Comparison of ENCODE assay signal across 20 cellular contexts in genomic region chr14:95200404-95200803, GRCh38. TPM values are rescaled to one million over a fixed set of nuclear protein-coding genes. Genes with fewer than 3 reads are reported as not detected.
DNase-seq lines count a peak whose midpoint lies in the region; ATAC-seq, FAIRE-seq and TF ChIP-seq lines count a peak whose summit lies in the region.
"Had no signal": no experiment of that assay in that cellular context is flagged by ENCODE, and none has a peak within 500 bp of the region (broad histone marks: within the 10 kb centered on the region; RNA-seq: fewer than 3 reads in every experiment).

No MANE protein-coding gene starts in this region.

- no peaks in the 10 kb centered on the region for H3K27me3 ChIP-seq in body of pancreas
- H3K27me3 ChIP-seq in pancreas = no peaks in the 10 kb centered on the region
- H3K27me3 ChIP-seq: hepatocyte had no signal

- peaks cover 13 to 15% of the 10 kb centered on the region in 2 donors for H3K36me3 ChIP-seq in body of pancreas (replicated peaks in 1 of 2; ENCODE audit: insufficient read depth in 1 of 2, low read depth in 2 of 2)
- peaks cover 0 to 22% (median 5%) of the 10 kb centered on the region in 3 donors for H3K36me3 ChIP-seq in pancreas

- no peak for TF ChIP-seq POLR2A in body of pancreas (IDR thresholded peaks at IDR 0.05)

- H3K4me3 ChIP-seq in body of pancreas (no peak overlapping the region), pancreas (no peak overlapping the region)
- H3K4me3 ChIP-seq: GM23248, hepatocyte had no signal

- H3K27ac ChIP-seq in body of pancreas (peak overlapping the region in 1 of 4 donors; percentile 10), pancreas (no peak overlapping the region)
- H3K27ac ChIP-seq: C4-2B, GM23248, hepatocyte had no signal

- no peak for FAIRE-seq in pancreas (lab: Jason Lieb, UNC)
- FAIRE-seq: colon had no signal

- 46 to 53% methylated on average over 4 to 7 of the region's 7 CpGs for WGBS in body of pancreas, 2 donors
- 50 to 57% methylated on average over 7 of the region's 7 CpGs for WGBS in pancreas, 2 donors

- H3K9me3 ChIP-seq in body of pancreas (no peaks in the 10 kb centered on the region), pancreas (no peaks in the 10 kb centered on the region)

- no peak for TF ChIP-seq CTCF in body of pancreas (IDR thresholded peaks at IDR 0.05)
- TF ChIP-seq CTCF in pancreas (IDR thresholded peaks at IDR 0.05) = no peak

- DNase-seq in HK-2 (ENCODE audit: unreplicated experiment) (peak; percentile 36), NCI-H2107 treated with DMSO at 0.1 percent for 48 hours (lab: John Stamatoyannopoulos, UW; ENCODE audit: unreplicated experiment) (peak; percentile 98), body of pancreas (peak in 3 of 4 donors; percentile 55 to 72 (median 60)), pancreas (peak in 3 of 6 donors; percentile 40 to 43 (median 40))
- DNase-seq: activated T-cell treated with anti-CD3 and anti-CD28 coated beads, Interleukin-2, amount 50 U/mL, for 24 hours; amniotic stem cell; GF-D8; GM23248; PC-3; T-helper 1 cell had no signal

- ATAC-seq in body of pancreas (no peak), pancreas (peak; percentile 66 to 87 (median 80)), HG03457 (IDR thresholded peaks at IDR 0.05; ENCODE audit: unreplicated experiment) (no peak), GM18502 (IDR thresholded peaks at IDR 0.05; ENCODE audit: poor library complexity, unreplicated experiment) (no peak), HG02642 (IDR thresholded peaks at IDR 0.05; ENCODE audit: poor library complexity, unreplicated experiment) (no peak)
- ATAC-seq: esophagus mucosa; left lobe of liver; PC-3; sciatic nerve; stimulated activated memory B cell treated with anti-CD40 and anti-IgM and Interleukin-4, amounts not matched to agents 10 μg/mL and 1 μg/mL and 100 μg/mL, for 72 hours had no signal

- H3K4me1 ChIP-seq in body of pancreas = peaks cover 9% of the 10 kb centered on the region
- peaks cover 0 to 3% (median 0%) of the 10 kb centered on the region in 3 donors for H3K4me1 ChIP-seq in pancreas

- intact Hi-C loops in body of pancreas (cut with DNase I) = no loop called here
- intact Hi-C loops in pancreas (cut with DNase I) = no loop called here

RNA-seq across cellular contexts. Expression of gene DICER1, which starts 43.1 kb away (rescaled TPM):
- total RNA-seq in body of pancreas (10 to 100 TPM; 47.7 to 85.0 TPM), pancreas (10 to 100 TPM; 22.1 to 37.8 (median 26.4) TPM)
- polyA plus RNA-seq in pancreas = 10 to 100 TPM in 1 of 2 donors, 1 to 10 TPM in 1; 5.7 to 11.8 TPM

Comparison
In these comparisons a context has a peak if more than half of its experiments do, and no peak if none do; other contexts are left out.
1. ATAC-seq: peak in pancreas (4 of 4); none in body of pancreas (single experiment), HG03457 (single experiment), GM18502 (single experiment) and HG02642 (single experiment).